ENCODE assay signal across 23 cellular contexts in genomic region chr12:108201808-108202207, GRCh38.
"Had no signal": no experiment of that assay in that cellular context is flagged by ENCODE, and none has a peak within 500 bp of the region (broad histone marks: within the 10 kb centered on the region; RNA-seq: fewer than 3 reads in every experiment).

No MANE protein-coding gene starts in this region.

- FAIRE-seq: endometrium, frontal cortex, kidney had no signal

- H3K9me3 ChIP-seq: neutrophil, prostate gland, testis had no signal

- H3K27ac ChIP-seq: coronary artery, neutrophil, prostate gland, skin epidermis, spleen, testis, tibial artery had no signal

- H3K4me1 ChIP-seq: prostate gland, spleen, testis, tibial artery had no signal

- ATAC-seq: left lobe of liver; natural killer cell; right cardiac atrium; stimulated activated memory B cell treated with anti-CD40 and anti-IgM and Interleukin-4, amounts not matched to agents 10 μg/mL and 1 μg/mL and 100 μg/mL, for 72 hours; stimulated activated naive CD8-positive, alpha-beta T cell treated with anti-CD3 and anti-CD28 coated beads, Interleukin-15, Interleukin-2, amounts not matched to agents 100 U/mL and 50 U/mL, for 24 hours had no signal

- H3K9me3 Mint-ChIP-seq: memory B cell, natural killer cell, neural crest cell, type B pancreatic cell had no signal

- H3K36me3 Mint-ChIP-seq: natural killer cell; stimulated activated memory B cell treated with anti-CD40 and anti-IgM and Interleukin-4, amounts not matched to agents 10 μg/mL and 1 μg/mL and 100 μg/mL, for 72 hours; type B pancreatic cell had no signal

- H3K4me3 ChIP-seq: coronary artery, lung, prostate gland, skin epidermis, spleen, testis, tibial artery had no signal

- H3K4me3 Mint-ChIP-seq: memory B cell; natural killer cell; neural crest cell; stimulated activated memory B cell treated with anti-CD40 and anti-IgM and Interleukin-4, amounts not matched to agents 10 μg/mL and 1 μg/mL and 100 μg/mL, for 72 hours; type B pancreatic cell had no signal

- H3K27me3 ChIP-seq: testis, tibial artery had no signal

- H3K36me3 ChIP-seq: neutrophil, prostate gland, spleen, tibial artery had no signal

- H3K4me1 Mint-ChIP-seq: memory B cell; neural crest cell; stimulated activated memory B cell treated with anti-CD40 and anti-IgM and Interleukin-4, amounts not matched to agents 10 μg/mL and 1 μg/mL and 100 μg/mL, for 72 hours had no signal

- DNase-seq: dermis blood vessel endothelial cell; effector memory CD4-positive, alpha-beta T cell; kidney; natural killer cell; right cardiac atrium; spleen; stimulated activated CD4-positive, alpha-beta T cell treated with anti-CD3 and anti-CD28 coated beads, Interleukin-4, amount 100 ng/mL, for 4 hours; stimulated activated naive CD8-positive, alpha-beta T cell treated with anti-CD3 and anti-CD28 coated beads, Interleukin-15, Interleukin-2, amounts not matched to agents 100 U/mL and 50 U/mL, for 24 hours; substantia nigra; testis; tibial artery had no signal

- H3K27ac Mint-ChIP-seq: memory B cell; natural killer cell; stimulated activated memory B cell treated with anti-CD40 and anti-IgM and Interleukin-4, amounts not matched to agents 10 μg/mL and 1 μg/mL and 100 μg/mL, for 72 hours; type B pancreatic cell had no signal
